1 cellular context compared by ENCODE assay signal in genomic region chr12:96132819-96133218, GRCh38.
TF ChIP-seq lines count a peak whose summit lies in the region.

No MANE protein-coding gene starts in this region.

TF ChIP-seq in H1, 55 proteins besides CTCF, POLR2A, EP300 and RAD21 (continued from another document):
- TF ChIP-seq JUND (IDR thresholded peaks at IDR 0.05; ENCODE audit: low read length) (no peak), SP2 (IDR thresholded peaks at IDR 0.05; ENCODE audit: low read length) (no peak), CHD7 (IDR thresholded peaks at IDR 0.05; ENCODE audit: insufficient replicate concordance, low read length) (no peak)
TF ChIP-seq in H1: peak in this region for 0.
